8 cellular contexts compared by ENCODE assay signal in genomic region chr10:133278577-133279265, GRCh38. TPM values are rescaled to one million over a fixed set of nuclear protein-coding genes. Genes with fewer than 3 reads are reported as not detected.
A peak's percentile ranks its signal among the peaks of the same experiment; 100 is the strongest.
DNase-seq lines count a peak whose midpoint lies in the region; ATAC-seq lines count a peak whose summit lies in the region.

No MANE protein-coding gene starts in this region.

- DNase-seq in Daoy (ENCODE audit: low read depth) (peak; percentile 77), KG1 (lab: John Stamatoyannopoulos, UW) (peak; percentile 69), germinal center (ENCODE audit: low spot score) (peak; percentile 36), cerebellar cortex (ENCODE audit: low spot score) (no peak)
- peak; percentile 68 to 76 for DNase-seq in activated CD4-positive, alpha-beta T cell treated with anti-CD3 and anti-CD28 coated beads, Interleukin-2, amount 50 U/mL, for 48 hours
- DNase-seq in stimulated activated CD4-positive, alpha-beta T cell treated with anti-CD3 and anti-CD28 coated beads, Interleukin-4, amount 100 ng/mL, for 1 hour: peak; percentile 32

- ATAC-seq in GM21381 (IDR thresholded peaks at IDR 0.05; ENCODE audit: unreplicated experiment) (peak; percentile 38), HG02571 (IDR thresholded peaks at IDR 0.05; ENCODE audit: unreplicated experiment) (no peak)

RNA-seq across cellular contexts. Expression of gene ADAM8, which starts 2.1 kb away (rescaled TPM):
- 2.9 and 6.2 TPM in 2 replicates for total RNA-seq in Daoy (2014; rRNA removed; shearing (Covaris generic))

RNA-seq across cellular contexts. Expression of gene TUBGCP2, which starts 30.0 kb away (rescaled TPM):
- total RNA-seq in Daoy (2014; rRNA removed; shearing (Covaris generic)): 19.8 and 21.6 TPM in 2 replicates

RNA-seq across cellular contexts. Expression of gene ZNF511, which starts 30.0 kb away (rescaled TPM):
- total RNA-seq in Daoy (2014; rRNA removed; shearing (Covaris generic)): 29.8 and 40.9 TPM in 2 replicates

RNA-seq across cellular contexts. Expression of gene VENTX, which starts 41.1 kb away (rescaled TPM):
- not detected in 2 replicates for total RNA-seq in Daoy (2014; rRNA removed; shearing (Covaris generic))

RNA-seq across cellular contexts. Expression of gene UTF1, which starts 48.7 kb away (rescaled TPM):
- not detected in 2 replicates for total RNA-seq in Daoy (2014; rRNA removed; shearing (Covaris generic))
